1 cellular context compared by ENCODE assay signal in the genomic region with DNA sequence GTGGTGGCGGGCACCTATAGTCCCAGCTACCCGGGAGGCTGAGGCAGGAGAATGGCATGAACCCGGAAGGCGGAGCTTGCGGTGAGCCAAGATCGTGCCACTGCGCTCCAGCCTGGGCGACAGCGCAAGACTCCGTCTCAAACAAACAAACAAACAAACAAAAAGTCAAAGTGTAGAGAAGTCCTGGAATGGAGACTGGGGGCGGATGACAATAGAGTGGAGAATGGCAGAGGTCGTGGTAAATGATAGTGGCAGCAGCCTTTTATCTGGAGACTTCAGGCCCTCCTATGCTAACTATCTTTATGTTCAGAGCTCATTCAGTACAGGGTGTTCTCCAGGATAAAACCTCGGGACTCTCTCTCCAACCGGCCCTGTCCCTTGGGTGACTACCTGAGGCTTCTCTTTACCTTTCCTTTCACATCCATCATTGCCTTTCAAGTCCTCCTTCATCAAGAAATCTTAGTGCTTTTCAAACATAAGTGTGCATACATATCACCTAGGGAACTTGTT.
TF ChIP-seq lines count a peak whose summit lies in the region.

No MANE protein-coding gene starts in this region.

TF ChIP-seq in K562, 482 proteins besides CTCF, POLR2A, EP300 and RAD21 (continued from another document and continues in another):
- TF ChIP-seq, protein P1, sequence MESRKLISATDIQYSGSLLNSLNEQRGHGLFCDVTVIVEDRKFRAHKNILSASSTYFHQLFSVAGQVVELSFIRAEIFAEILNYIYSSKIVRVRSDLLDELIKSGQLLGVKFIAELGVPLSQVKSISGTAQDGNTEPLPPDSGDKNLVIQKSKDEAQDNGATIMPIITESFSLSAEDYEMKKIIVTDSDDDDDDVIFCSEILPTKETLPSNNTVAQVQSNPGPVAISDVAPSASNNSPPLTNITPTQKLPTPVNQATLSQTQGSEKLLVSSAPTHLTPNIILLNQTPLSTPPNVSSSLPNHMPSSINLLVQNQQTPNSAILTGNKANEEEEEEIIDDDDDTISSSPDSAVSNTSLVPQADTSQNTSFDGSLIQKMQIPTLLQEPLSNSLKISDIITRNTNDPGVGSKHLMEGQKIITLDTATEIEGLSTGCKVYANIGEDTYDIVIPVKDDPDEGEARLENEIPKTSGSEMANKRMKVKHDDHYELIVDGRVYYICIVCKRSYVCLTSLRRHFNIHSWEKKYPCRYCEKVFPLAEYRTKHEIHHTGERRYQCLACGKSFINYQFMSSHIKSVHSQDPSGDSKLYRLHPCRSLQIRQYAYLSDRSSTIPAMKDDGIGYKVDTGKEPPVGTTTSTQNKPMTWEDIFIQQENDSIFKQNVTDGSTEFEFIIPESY (CRISPR knock-in tag; IDR thresholded peaks at IDR 0.05), result no peak
- TF ChIP-seq PCBP1 (IDR thresholded peaks at IDR 0.05; ENCODE audit: low read depth, low read length, poor library complexity, severe bottlenecking) (no peak), HMGN3 (IDR thresholded peaks at IDR 0.05; ENCODE audit: borderline replicate concordance, extremely low read depth, insufficient read length, low read depth, low read length) (peak; percentile 100), GTF2A2 (tag; IDR thresholded peaks at IDR 0.05) (no peak), IRF2 (CRISPR knock-in tag; IDR thresholded peaks at IDR 0.05) (no peak), NFIX (CRISPR knock-in tag; IDR thresholded peaks at IDR 0.05; ENCODE audit: low read depth) (no peak), NUFIP1 (IDR thresholded peaks at IDR 0.05; ENCODE audit: partially characterized antibody) (no peak), GATAD2A (IDR thresholded peaks at IDR 0.05) (peak; percentile 69; the same call in 1 of the 2 replicates), ZNF780A (CRISPR knock-in tag; IDR thresholded peaks at IDR 0.05) (no peak), FOXO4 (CRISPR knock-in tag; IDR thresholded peaks at IDR 0.05) (0 out of 2 replicates have a peak, but pooled peaks have one; percentile 50), RBBP5 (IDR thresholded peaks at IDR 0.05; ENCODE audit: borderline replicate concordance, insufficient read depth, low read length, poor library complexity, severe bottlenecking) (peak; percentile 48), HOXB6 (CRISPR knock-in tag; IDR thresholded peaks at IDR 0.05; ENCODE audit: borderline replicate concordance) (no peak), BRD4 (IDR thresholded peaks at IDR 0.05) (no peak), NR4A1 (CRISPR knock-in tag; IDR thresholded peaks at IDR 0.05) (0 out of 2 replicates have a peak, but pooled peaks have one; percentile 82), NR4A1 (tag; IDR thresholded peaks at IDR 0.05) (peak; percentile 83; the same call in 1 of the 2 replicates), E2F3 (CRISPR knock-in tag; IDR thresholded peaks at IDR 0.05) (0 out of 2 replicates have a peak, but pooled peaks have one; percentile 34), BRF2 (IDR thresholded peaks at IDR 0.05; ENCODE audit: borderline replicate concordance, insufficient read depth, insufficient read length) (no peak), SIN3A (IDR thresholded peaks at IDR 0.05; ENCODE audit: borderline replicate concordance in 2 of 2, control insufficient read depth in 1 of 2, low read depth in 2 of 2, low read length in 2 of 2) (no peak), ZNF174 (CRISPR knock-in tag; IDR thresholded peaks at IDR 0.05) (no peak), PHF21A (IDR thresholded peaks at IDR 0.05; ENCODE audit: borderline replicate concordance, low read depth) (peak; percentile 57; the same call in 1 of the 2 replicates), ID3 (CRISPR knock-in tag; IDR thresholded peaks at IDR 0.05) (no peak), ID3 (tag; IDR thresholded peaks at IDR 0.05) (peak; percentile 85), PHB (CRISPR knock-in tag; IDR thresholded peaks at IDR 0.05) (no peak), ZNF23 (CRISPR knock-in tag; IDR thresholded peaks at IDR 0.05) (0 out of 2 replicates have a peak, but pooled peaks have one; percentile 24), FOXP1 (CRISPR knock-in tag; IDR thresholded peaks at IDR 0.05) (peak; percentile 59; the same call in 1 of the 2 replicates), MBD1 (CRISPR knock-in tag; IDR thresholded peaks at IDR 0.05) (no peak), ZNF239 (CRISPR knock-in tag; IDR thresholded peaks at IDR 0.05) (peak; percentile 44), ZNF121 (CRISPR knock-in tag; conservative IDR thresholded peaks at IDR 0.05) (no peak), MCM5 (IDR thresholded peaks at IDR 0.05; ENCODE audit: low read depth) (no peak), MTF1 (CRISPR knock-in tag; IDR thresholded peaks at IDR 0.05; ENCODE audit: borderline replicate concordance) (no peak), PTTG1 (tag; IDR thresholded peaks at IDR 0.05; ENCODE audit: low read depth) (no peak), CSDE1 (IDR thresholded peaks at IDR 0.05) (0 out of 4 replicates have a peak, but pooled peaks of 1 of the 2 experiments have one; percentile 24), TAF7 (tag; IDR thresholded peaks at IDR 0.05) (no peak), ZBTB12 (CRISPR knock-in tag; IDR thresholded peaks at IDR 0.05) (no peak), SAFB2 (IDR thresholded peaks at IDR 0.05; ENCODE audit: borderline replicate concordance, low read depth, low read length, severe bottlenecking) (no peak), ZNF277 (CRISPR knock-in tag; IDR thresholded peaks at IDR 0.05; ENCODE audit: borderline replicate concordance) (no peak), NFYB (IDR thresholded peaks at IDR 0.05; ENCODE audit: extremely low read depth, insufficient read length) (no peak), CBX5 (IDR thresholded peaks at IDR 0.05; ENCODE audit: borderline replicate concordance, low read depth) (no peak), ZNF146 (CRISPR knock-in tag; IDR thresholded peaks at IDR 0.05; ENCODE audit: unreplicated experiment) (no peak), ZNF586 (CRISPR knock-in tag; conservative IDR thresholded peaks at IDR 0.05) (no peak), ESRRA (IDR thresholded peaks at IDR 0.05; ENCODE audit: borderline replicate concordance, low read depth) (0 out of 2 replicates have a peak, but pooled peaks have one; percentile 51), ETV5 (CRISPR knock-in tag; IDR thresholded peaks at IDR 0.05; ENCODE audit: low read depth) (0 out of 2 replicates have a peak, but pooled peaks have one; percentile 26)
- TF ChIP-seq, protein P2, sequence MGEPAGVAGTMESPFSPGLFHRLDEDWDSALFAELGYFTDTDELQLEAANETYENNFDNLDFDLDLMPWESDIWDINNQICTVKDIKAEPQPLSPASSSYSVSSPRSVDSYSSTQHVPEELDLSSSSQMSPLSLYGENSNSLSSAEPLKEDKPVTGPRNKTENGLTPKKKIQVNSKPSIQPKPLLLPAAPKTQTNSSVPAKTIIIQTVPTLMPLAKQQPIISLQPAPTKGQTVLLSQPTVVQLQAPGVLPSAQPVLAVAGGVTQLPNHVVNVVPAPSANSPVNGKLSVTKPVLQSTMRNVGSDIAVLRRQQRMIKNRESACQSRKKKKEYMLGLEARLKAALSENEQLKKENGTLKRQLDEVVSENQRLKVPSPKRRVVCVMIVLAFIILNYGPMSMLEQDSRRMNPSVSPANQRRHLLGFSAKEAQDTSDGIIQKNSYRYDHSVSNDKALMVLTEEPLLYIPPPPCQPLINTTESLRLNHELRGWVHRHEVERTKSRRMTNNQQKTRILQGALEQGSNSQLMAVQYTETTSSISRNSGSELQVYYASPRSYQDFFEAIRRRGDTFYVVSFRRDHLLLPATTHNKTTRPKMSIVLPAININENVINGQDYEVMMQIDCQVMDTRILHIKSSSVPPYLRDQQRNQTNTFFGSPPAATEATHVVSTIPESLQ (CRISPR knock-in tag; IDR thresholded peaks at IDR 0.05), result no peak
- TF ChIP-seq, protein P3, sequence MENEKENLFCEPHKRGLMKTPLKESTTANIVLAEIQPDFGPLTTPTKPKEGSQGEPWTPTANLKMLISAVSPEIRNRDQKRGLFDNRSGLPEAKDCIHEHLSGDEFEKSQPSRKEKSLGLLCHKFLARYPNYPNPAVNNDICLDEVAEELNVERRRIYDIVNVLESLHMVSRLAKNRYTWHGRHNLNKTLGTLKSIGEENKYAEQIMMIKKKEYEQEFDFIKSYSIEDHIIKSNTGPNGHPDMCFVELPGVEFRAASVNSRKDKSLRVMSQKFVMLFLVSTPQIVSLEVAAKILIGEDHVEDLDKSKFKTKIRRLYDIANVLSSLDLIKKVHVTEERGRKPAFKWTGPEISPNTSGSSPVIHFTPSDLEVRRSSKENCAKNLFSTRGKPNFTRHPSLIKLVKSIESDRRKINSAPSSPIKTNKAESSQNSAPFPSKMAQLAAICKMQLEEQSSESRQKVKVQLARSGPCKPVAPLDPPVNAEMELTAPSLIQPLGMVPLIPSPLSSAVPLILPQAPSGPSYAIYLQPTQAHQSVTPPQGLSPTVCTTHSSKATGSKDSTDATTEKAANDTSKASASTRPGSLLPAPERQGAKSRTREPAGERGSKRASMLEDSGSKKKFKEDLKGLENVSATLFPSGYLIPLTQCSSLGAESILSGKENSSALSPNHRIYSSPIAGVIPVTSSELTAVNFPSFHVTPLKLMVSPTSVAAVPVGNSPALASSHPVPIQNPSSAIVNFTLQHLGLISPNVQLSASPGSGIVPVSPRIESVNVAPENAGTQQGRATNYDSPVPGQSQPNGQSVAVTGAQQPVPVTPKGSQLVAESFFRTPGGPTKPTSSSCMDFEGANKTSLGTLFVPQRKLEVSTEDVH (IDR thresholded peaks at IDR 0.05; ENCODE audit: low read depth, partially characterized antibody), result peak; percentile 33
- TF ChIP-seq, protein P4, sequence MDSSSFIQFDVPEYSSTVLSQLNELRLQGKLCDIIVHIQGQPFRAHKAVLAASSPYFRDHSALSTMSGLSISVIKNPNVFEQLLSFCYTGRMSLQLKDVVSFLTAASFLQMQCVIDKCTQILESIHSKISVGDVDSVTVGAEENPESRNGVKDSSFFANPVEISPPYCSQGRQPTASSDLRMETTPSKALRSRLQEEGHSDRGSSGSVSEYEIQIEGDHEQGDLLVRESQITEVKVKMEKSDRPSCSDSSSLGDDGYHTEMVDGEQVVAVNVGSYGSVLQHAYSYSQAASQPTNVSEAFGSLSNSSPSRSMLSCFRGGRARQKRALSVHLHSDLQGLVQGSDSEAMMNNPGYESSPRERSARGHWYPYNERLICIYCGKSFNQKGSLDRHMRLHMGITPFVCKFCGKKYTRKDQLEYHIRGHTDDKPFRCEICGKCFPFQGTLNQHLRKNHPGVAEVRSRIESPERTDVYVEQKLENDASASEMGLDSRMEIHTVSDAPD (CRISPR knock-in tag; IDR thresholded peaks at IDR 0.05), result no peak
